20 cellular contexts compared by ENCODE assay signal in the genomic region with DNA sequence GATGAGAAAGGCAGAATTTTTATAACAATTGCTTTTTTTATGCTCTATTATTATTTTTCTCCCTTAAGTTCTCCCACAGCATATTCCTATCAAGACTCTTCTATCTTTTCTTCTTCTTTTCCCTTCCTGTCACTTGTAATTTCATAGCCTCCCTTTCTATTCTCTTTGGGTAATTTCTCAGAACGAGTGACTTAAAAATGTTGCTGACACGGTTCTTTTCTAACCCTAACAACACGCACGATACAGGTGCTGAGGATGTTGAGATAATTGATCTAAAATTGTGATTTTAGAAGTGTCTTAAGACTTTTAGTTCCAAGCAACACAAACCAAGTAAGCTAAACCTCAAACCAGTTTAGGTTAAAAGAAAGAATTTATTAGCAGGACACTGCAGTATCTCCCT.
"Had no signal": no experiment of that assay in that cellular context is flagged by ENCODE, and none has a peak within 500 bp of the region (broad histone marks: within the 10 kb centered on the region; RNA-seq: fewer than 3 reads in every experiment).

No MANE protein-coding gene starts in this region.

- H3K4me1 Mint-ChIP-seq: IgD-negative memory B cell had no signal

- H3K9ac ChIP-seq: KMS-11, SK-N-SH had no signal

- H3K9me3 ChIP-seq: SK-N-SH had no signal

- H3K4me3 Mint-ChIP-seq: IgD-negative memory B cell had no signal

- DNase-seq: Kasumi-1, MM.1S, NCI-H1092 treated with DMSO at 0.1 percent for 48 hours, NCI-H1436, NCI-H187, NCI-H2029, NCI-H2081 treated with DMSO at 0.1 percent for 48 hours, NCI-H2171, NCI-H226, NCI-H446, NCI-H524 treated with DMSO at 0.1 percent for 48 hours, NCI-H69, NCI-H774, SHP77, SK-N-SH had no signal

- H3K4me2 ChIP-seq: KMS-11, SK-N-SH had no signal

- ATAC-seq: K562, Panc1 had no signal

- H3K27ac Mint-ChIP-seq: IgD-negative memory B cell had no signal

- FAIRE-seq: K562 had no signal

- H3K27ac ChIP-seq: KMS-11, RWPE1 had no signal

- H3K4me3 ChIP-seq: K562 had no signal
